Comparison of ENCODE assay signal across 1 cellular context in the genomic region with DNA sequence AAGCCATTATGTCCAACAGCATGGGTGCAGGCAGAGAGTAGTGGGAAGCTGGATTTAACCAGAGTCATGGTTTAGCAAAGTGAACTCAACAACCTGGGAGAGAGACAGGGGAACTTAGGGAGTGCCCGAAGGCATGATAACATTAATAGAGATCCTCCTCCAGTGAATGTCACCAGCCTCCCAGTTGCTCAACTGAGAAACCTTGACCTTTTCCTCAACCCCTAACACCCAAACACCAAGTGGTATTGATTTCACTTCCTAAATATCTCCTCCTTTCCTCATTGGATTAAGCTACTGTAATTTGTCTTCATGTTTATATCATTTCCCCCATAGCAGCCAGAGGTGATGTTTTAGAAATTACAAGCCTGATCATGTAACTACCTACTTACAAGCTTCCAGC.
TF ChIP-seq lines count a peak whose summit lies in the region.

No MANE protein-coding gene starts in this region.

TF ChIP-seq in HepG2, 621 proteins besides CTCF, POLR2A, EP300 and RAD21:
- TF ChIP-seq SRF (IDR thresholded peaks at IDR 0.05; ENCODE audit: low read depth, low read length) (no peak), PHB2 (IDR thresholded peaks at IDR 0.05; ENCODE audit: partially characterized antibody) (no peak), RARA (CRISPR knock-in tag; IDR thresholded peaks at IDR 0.05) (peak; percentile 30; the same call in 1 of the 2 replicates), NR2F6 (IDR thresholded peaks at IDR 0.05) (peak; percentile 43; the same call in 1 of the 2 replicates), NR2F6 (CRISPR knock-in tag; IDR thresholded peaks at IDR 0.05) (no peak), NPAS2 (CRISPR knock-in tag; IDR thresholded peaks at IDR 0.05; ENCODE audit: borderline replicate concordance) (no peak)
TF ChIP-seq in HepG2: peak in this region for 2.
